Comparison of ENCODE assay signal across 19 cellular contexts in the genomic region with DNA sequence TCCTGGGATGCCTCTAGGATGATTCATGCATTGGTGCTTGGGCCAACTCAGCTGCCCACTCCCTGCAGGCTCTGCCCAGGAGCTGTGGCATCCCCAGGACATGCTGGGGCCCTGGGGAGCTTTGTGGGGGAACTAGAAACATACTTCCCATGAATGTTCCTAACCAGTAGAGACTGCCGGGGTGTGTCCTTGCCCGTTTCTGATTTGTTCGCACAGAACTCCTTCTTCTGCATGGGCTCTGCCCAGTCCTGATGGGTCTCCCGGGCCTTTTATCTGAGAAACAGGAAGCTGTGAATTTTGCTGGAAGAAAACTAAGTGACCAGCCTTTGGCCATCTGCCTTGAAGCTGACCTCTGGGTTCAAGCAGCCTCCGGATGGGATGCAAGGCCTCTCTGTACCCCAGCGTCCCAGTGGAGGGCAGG.
DNase-seq lines count a peak whose midpoint lies in the region; ATAC-seq, FAIRE-seq and TF ChIP-seq lines count a peak whose summit lies in the region.
"Had no signal": no experiment of that assay in that cellular context is flagged by ENCODE, and none has a peak within 500 bp of the region (broad histone marks: within the 10 kb centered on the region; RNA-seq: fewer than 3 reads in every experiment).

No MANE protein-coding gene starts in this region.

- H3K4me3 ChIP-seq in liver (ENCODE audit: low read depth in 1 of 3, low read length in 3 of 3) (no peak overlapping the region), HepG2 (replicated peaks in 1 of 3; ENCODE audit: insufficient read depth in 1 of 3, low read depth in 2 of 3, low read length in 3 of 3) (no peak overlapping the region), adipocyte (ENCODE audit: low read length) (no peak overlapping the region)
- H3K4me3 ChIP-seq: gastroesophageal sphincter, vagina had no signal

- H2AFZ ChIP-seq in HepG2 (ENCODE audit: low read length): no peak overlapping the region

- ATAC-seq in HepG2 (no peak), left ventricle myocardium superior (peak; percentile 55), GM21825 (IDR thresholded peaks at IDR 0.05; ENCODE audit: unreplicated experiment) (no peak)
- ATAC-seq: activated T-cell treated with anti-CD3 and anti-CD28 coated beads, Interleukin-2, amount 50 U/mL, for 72 hours; CD8-positive, alpha-beta T cell; gastroesophageal sphincter had no signal

- H3K79me2 ChIP-seq in HepG2 (ENCODE audit: insufficient read depth, low read length): no peaks in the 10 kb centered on the region

- peak in 1 of 2 donors; percentile 32 for TF ChIP-seq RAD21 in liver (IDR thresholded peaks at IDR 0.05)
- TF ChIP-seq RAD21 in HepG2 (CRISPR knock-in tag; IDR thresholded peaks at IDR 0.05): no peak

- TF ChIP-seq POLR2A in HepG2 (IDR thresholded peaks at IDR 0.05; ENCODE audit: insufficient read depth in 1 of 2, low read depth in 2 of 2, low read length in 2 of 2): no peak

- no peak for TF ChIP-seq CTCF in liver (IDR thresholded peaks at IDR 0.05; ENCODE audit: low read depth, low read length, missing input control)
- TF ChIP-seq CTCF in HepG2 (CRISPR knock-in tag; IDR thresholded peaks at IDR 0.05): no peak

- H3K9ac ChIP-seq in liver (ENCODE audit: low read depth in 1 of 2, low read length in 2 of 2) (no peak overlapping the region), HepG2 (ENCODE audit: insufficient read depth, low read depth, low read length) (no peak overlapping the region), adipocyte (ENCODE audit: low read length) (no peak overlapping the region)

- in situ Hi-C loops in HepG2 (cut with HindIII; ENCODE audit: extremely low pct_ligation_motif_present, low pct_unique_long_range_greater_than_20kb): no loop called here

- H3K36me3 ChIP-seq in liver (ENCODE audit: control insufficient read depth in 4 of 4, insufficient read depth in 3 of 4, low read depth in 1 of 4, low read length in 3 of 4) (no peaks in the 10 kb centered on the region), HepG2 (replicated peaks in 1 of 2; ENCODE audit: control insufficient read depth in 1 of 2, insufficient read depth in 2 of 2, low read length in 2 of 2) (no peaks in the 10 kb centered on the region), adipocyte (ENCODE audit: control insufficient read depth, insufficient read depth, low read length, severe bottlenecking) (no peaks in the 10 kb centered on the region)
- H3K36me3 ChIP-seq: gastroesophageal sphincter, vagina had no signal

- H3K4me2 ChIP-seq in HepG2 (ENCODE audit: low read depth, low read length): no peak overlapping the region

- CTCF ChIA-PET in HepG2 (lab: Yijun Ruan, JAX; ENCODE audit: low intra/inter-chr PET ratio, low total read pairs): no interaction called here

- H3K27me3 ChIP-seq in liver (ENCODE audit: control insufficient read depth in 4 of 4, insufficient read depth in 4 of 4, low read length in 3 of 4) (no peaks in the 10 kb centered on the region), HepG2 (ENCODE audit: control insufficient read depth in 1 of 2, insufficient read depth in 2 of 2, low read length in 2 of 2) (peaks cover 16 to 72% of the 10 kb centered on the region in 2 experiments), adipocyte (replicated peaks; ENCODE audit: control insufficient read depth, insufficient read depth, low read length) (peaks cover 8% of the 10 kb centered on the region)
- H3K27me3 ChIP-seq: vagina had no signal

- TF ChIP-seq EP300 in HepG2 (IDR thresholded peaks at IDR 0.05; ENCODE audit: low read depth in 2 of 2, low read length in 2 of 2) (no peak), HepG2 (CRISPR knock-in tag; IDR thresholded peaks at IDR 0.05; ENCODE audit: borderline replicate concordance) (no peak)

- POLR2A ChIA-PET in HepG2 (lab: Yijun Ruan, JAX): no interaction called here

- no peak for DNase-seq in HepG2 (ENCODE audit: low spot score)
- DNase-seq in adipocyte (ENCODE audit: low read depth): peak; percentile 23
- no peak for DNase-seq in left ventricle myocardium superior
- DNase-seq in NCI-H774 (lab: John Stamatoyannopoulos, UW): no peak
- DNase-seq in NCI-H510A treated with DMSO at 0.1 percent for 48 hours (lab: John Stamatoyannopoulos, UW): no peak
- DNase-seq in ureter (ENCODE audit: low spot score): no peak
- DNase-seq: activated naive CD4-positive, alpha-beta T cell treated with anti-CD3 and anti-CD28 coated beads, Interleukin-2, amount 50 U/mL, for 16 hours; activated T-cell treated with anti-CD3 and anti-CD28 coated beads, Interleukin-2, amount 50 U/mL, for 72 hours; DMS79; NCI-H1105 treated with DMSO at 0.1 percent for 48 hours; NCI-H69; SHP77 treated with DMSO at 0.1 percent for 48 hours; stimulated activated CD4-positive, alpha-beta T cell treated with anti-CD3 and anti-CD28 coated beads, Interleukin-12 subunit alpha, Interleukin-12 subunit beta, amount 100 ng/mL, for 4 hours had no signal

- H3K9me3 ChIP-seq in liver (ENCODE audit: control insufficient read depth in 4 of 4, low read length in 3 of 4) (no peaks in the 10 kb centered on the region), HepG2 (ENCODE audit: low read length) (no peaks in the 10 kb centered on the region), adipocyte (ENCODE audit: control insufficient read depth, low read length) (no peaks in the 10 kb centered on the region)
- H3K9me3 ChIP-seq: gastroesophageal sphincter, vagina had no signal

- peaks cover 12 to 31% (median 22%) of the 10 kb centered on the region in 4 donors for H3K4me1 ChIP-seq in liver (ENCODE audit: control insufficient read depth in 4 of 4, insufficient read depth in 4 of 4, low read length in 3 of 4)
- H3K4me1 ChIP-seq in HepG2 (ENCODE audit: insufficient read depth, low read length): no peaks in the 10 kb centered on the region
- H3K4me1 ChIP-seq in adipocyte (ENCODE audit: control insufficient read depth, insufficient read depth, low read length): peaks cover 23% of the 10 kb centered on the region

- no peak for FAIRE-seq in HepG2 (lab: Jason Lieb, UNC)
- FAIRE-seq: colon had no signal

- H4K20me1 ChIP-seq in HepG2 (ENCODE audit: insufficient read depth, low read length): no peaks in the 10 kb centered on the region

- BruUV-seq in HepG2 (replicated peaks; lab: Mats Ljungman, UMichigan): no TSS peak

- intact Hi-C loops in HepG2 (cut with micrococcal nuclease; ENCODE audit: unreplicated experiment): no loop called here
- intact Hi-C loops in left ventricle myocardium superior (cut with micrococcal nuclease): no loop called here

- WGBS in liver: 74% methylated on average over 6 of the region's 6 CpGs
- 20% methylated on average over 3 of the region's 6 CpGs for WGBS in HepG2 (ENCODE audit: low lambda C conversion rate)

- H3K27ac ChIP-seq in liver (ENCODE audit: low read depth in 1 of 2, low read length in 2 of 2): peak overlapping the region in 1 of 2 donors; percentile 26
- no peak overlapping the region for H3K27ac ChIP-seq in HepG2 (ENCODE audit: extremely low read length, insufficient read depth, low read length)
- H3K27ac ChIP-seq: gastroesophageal sphincter, vagina had no signal

TF ChIP-seq in liver, 16 proteins besides CTCF, POLR2A, EP300 and RAD21:
- TF ChIP-seq SP1 (IDR thresholded peaks at IDR 0.05) (no peak), HNF4G (IDR thresholded peaks at IDR 0.05) (no peak), GABPA (IDR thresholded peaks at IDR 0.05 in 1 of 2, conservative IDR thresholded peaks at IDR 0.05 in 1 of 2) (no peak), FOXA1 (IDR thresholded peaks at IDR 0.05) (no peak), JUND (IDR thresholded peaks at IDR 0.05) (no peak), NR2F2 (IDR thresholded peaks at IDR 0.05) (peak; percentile 83), TAF1 (conservative IDR thresholded peaks at IDR 0.05) (no peak), RXRA (IDR thresholded peaks at IDR 0.05) (peak in 1 of 2 donors; percentile 8)
- TF ChIP-seq, protein P1, sequence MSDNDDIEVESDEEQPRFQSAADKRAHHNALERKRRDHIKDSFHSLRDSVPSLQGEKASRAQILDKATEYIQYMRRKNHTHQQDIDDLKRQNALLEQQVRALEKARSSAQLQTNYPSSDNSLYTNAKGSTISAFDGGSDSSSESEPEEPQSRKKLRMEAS (IDR thresholded peaks at IDR 0.05): no peak
- TF ChIP-seq, protein P2, sequence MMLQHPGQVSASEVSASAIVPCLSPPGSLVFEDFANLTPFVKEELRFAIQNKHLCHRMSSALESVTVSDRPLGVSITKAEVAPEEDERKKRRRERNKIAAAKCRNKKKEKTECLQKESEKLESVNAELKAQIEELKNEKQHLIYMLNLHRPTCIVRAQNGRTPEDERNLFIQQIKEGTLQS (IDR thresholded peaks at IDR 0.05): no peak

TF ChIP-seq in HepG2, 621 proteins besides CTCF, POLR2A, EP300 and RAD21:
- TF ChIP-seq U2AF2 (IDR thresholded peaks at IDR 0.05; ENCODE audit: low read depth, low read length) (no peak), TCF7L2 (IDR thresholded peaks at IDR 0.05; ENCODE audit: low read depth, low read length) (no peak), MIER2 (CRISPR knock-in tag; IDR thresholded peaks at IDR 0.05) (no peak), ARNTL (CRISPR knock-in tag; IDR thresholded peaks at IDR 0.05) (no peak)
- TF ChIP-seq, protein P3, sequence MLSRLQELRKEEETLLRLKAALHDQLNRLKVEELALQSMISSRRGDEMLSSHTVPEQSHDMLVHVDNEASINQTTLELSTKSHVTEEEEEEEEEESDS (CRISPR knock-in tag; IDR thresholded peaks at IDR 0.05; ENCODE audit: borderline replicate concordance): no peak
- TF ChIP-seq, protein P4, sequence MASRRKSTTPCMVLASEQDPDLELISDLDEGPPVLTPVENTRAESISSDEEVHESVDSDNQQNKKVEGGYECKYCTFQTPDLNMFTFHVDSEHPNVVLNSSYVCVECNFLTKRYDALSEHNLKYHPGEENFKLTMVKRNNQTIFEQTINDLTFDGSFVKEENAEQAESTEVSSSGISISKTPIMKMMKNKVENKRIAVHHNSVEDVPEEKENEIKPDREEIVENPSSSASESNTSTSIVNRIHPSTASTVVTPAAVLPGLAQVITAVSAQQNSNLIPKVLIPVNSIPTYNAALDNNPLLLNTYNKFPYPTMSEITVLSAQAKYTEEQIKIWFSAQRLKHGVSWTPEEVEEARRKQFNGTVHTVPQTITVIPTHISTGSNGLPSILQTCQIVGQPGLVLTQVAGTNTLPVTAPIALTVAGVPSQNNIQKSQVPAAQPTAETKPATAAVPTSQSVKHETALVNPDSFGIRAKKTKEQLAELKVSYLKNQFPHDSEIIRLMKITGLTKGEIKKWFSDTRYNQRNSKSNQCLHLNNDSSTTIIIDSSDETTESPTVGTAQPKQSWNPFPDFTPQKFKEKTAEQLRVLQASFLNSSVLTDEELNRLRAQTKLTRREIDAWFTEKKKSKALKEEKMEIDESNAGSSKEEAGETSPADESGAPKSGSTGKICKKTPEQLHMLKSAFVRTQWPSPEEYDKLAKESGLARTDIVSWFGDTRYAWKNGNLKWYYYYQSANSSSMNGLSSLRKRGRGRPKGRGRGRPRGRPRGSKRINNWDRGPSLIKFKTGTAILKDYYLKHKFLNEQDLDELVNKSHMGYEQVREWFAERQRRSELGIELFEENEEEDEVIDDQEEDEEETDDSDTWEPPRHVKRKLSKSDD (CRISPR knock-in tag; IDR thresholded peaks at IDR 0.05; ENCODE audit: low read depth): no peak
